Comparison of ENCODE assay signal across 16 cellular contexts in the genomic region with DNA sequence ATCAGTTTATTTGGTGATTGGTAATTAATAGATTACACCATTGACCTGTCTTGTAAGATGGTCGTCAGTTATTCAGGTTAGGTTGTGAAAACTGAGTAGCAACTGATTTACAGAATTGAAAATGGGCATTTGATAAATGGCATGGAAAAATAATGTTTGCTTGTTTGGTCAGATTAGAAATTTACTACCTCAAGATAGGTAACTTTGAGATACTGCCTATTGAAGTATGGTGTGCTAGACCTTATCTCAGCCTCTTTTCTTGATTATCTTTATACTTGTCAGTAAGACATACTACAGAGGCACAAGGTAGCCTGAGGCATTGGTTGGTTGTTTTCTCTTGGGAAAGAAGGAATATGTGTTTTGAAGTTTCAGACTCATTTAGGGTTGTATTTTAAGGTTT.
"Had no signal": no experiment of that assay in that cellular context is flagged by ENCODE, and none has a peak within 500 bp of the region (broad histone marks: within the 10 kb centered on the region; RNA-seq: fewer than 3 reads in every experiment).

No MANE protein-coding gene starts in this region.

- H3K27me3 Mint-ChIP-seq: naive thymus-derived CD4-positive, alpha-beta T cell; stimulated activated naive B cell treated with anti-CD40 and anti-IgM and Interleukin-4, amounts not matched to agents 10 μg/mL and 1 μg/mL and 100 μg/mL, for 72 hours; stimulated activated naive CD8-positive, alpha-beta T cell treated with anti-CD3 and anti-CD28 coated beads, Interleukin-15, amount 100 ng/mL, for 72 hours had no signal

- DNase-seq: cortex of kidney; effector memory CD4-positive, alpha-beta T cell; foreskin fibroblast; immature natural killer cell; left colon; left ventricle myocardium superior; mesendoderm; naive thymus-derived CD4-positive, alpha-beta T cell; nephron progenitor cell; psoas muscle; retina; stimulated activated CD4-positive, alpha-beta T cell treated with anti-CD3 and anti-CD28 coated beads, Interleukin-2, amount 100 ng/mL, for 24 hours; stimulated activated CD4-positive, alpha-beta T cell treated with anti-CD3 and anti-CD28 coated beads, Interleukin-4, amount 100 ng/mL, for 4 hours; stimulated activated naive B cell treated with anti-CD40 and anti-IgM and Interleukin-4, amounts not matched to agents 10 μg/mL and 1 μg/mL and 100 μg/mL, for 72 hours; stimulated activated naive CD8-positive, alpha-beta T cell treated with anti-CD3 and anti-CD28 coated beads, Interleukin-15, amount 100 ng/mL, for 72 hours; testis had no signal

- H3K27ac Mint-ChIP-seq: immature natural killer cell; naive thymus-derived CD4-positive, alpha-beta T cell; nephron progenitor cell; stimulated activated naive B cell treated with anti-CD40 and anti-IgM and Interleukin-4, amounts not matched to agents 10 μg/mL and 1 μg/mL and 100 μg/mL, for 72 hours; stimulated activated naive CD8-positive, alpha-beta T cell treated with anti-CD3 and anti-CD28 coated beads, Interleukin-15, amount 100 ng/mL, for 72 hours had no signal

- H3K4me3 Mint-ChIP-seq: immature natural killer cell; naive thymus-derived CD4-positive, alpha-beta T cell; nephron progenitor cell; stimulated activated naive B cell treated with anti-CD40 and anti-IgM and Interleukin-4, amounts not matched to agents 10 μg/mL and 1 μg/mL and 100 μg/mL, for 72 hours; stimulated activated naive CD8-positive, alpha-beta T cell treated with anti-CD3 and anti-CD28 coated beads, Interleukin-15, amount 100 ng/mL, for 72 hours had no signal

- H3K4me1 Mint-ChIP-seq: immature natural killer cell; stimulated activated naive B cell treated with anti-CD40 and anti-IgM and Interleukin-4, amounts not matched to agents 10 μg/mL and 1 μg/mL and 100 μg/mL, for 72 hours; stimulated activated naive CD8-positive, alpha-beta T cell treated with anti-CD3 and anti-CD28 coated beads, Interleukin-15, amount 100 ng/mL, for 72 hours had no signal

- H3K9me3 Mint-ChIP-seq: immature natural killer cell; naive thymus-derived CD4-positive, alpha-beta T cell; nephron progenitor cell; stimulated activated naive B cell treated with anti-CD40 and anti-IgM and Interleukin-4, amounts not matched to agents 10 μg/mL and 1 μg/mL and 100 μg/mL, for 72 hours; stimulated activated naive CD8-positive, alpha-beta T cell treated with anti-CD3 and anti-CD28 coated beads, Interleukin-15, amount 100 ng/mL, for 72 hours had no signal
